9 cellular contexts compared by ENCODE assay signal in genomic region chr16:46961373-46962353, GRCh38. TPM values are rescaled to one million over a fixed set of nuclear protein-coding genes. Genes with fewer than 3 reads are reported as not detected.
A peak's percentile ranks its signal among the peaks of the same experiment; 100 is the strongest.
DNase-seq lines count a peak whose midpoint lies in the region; ATAC-seq, FAIRE-seq and TF ChIP-seq lines count a peak whose summit lies in the region.
"Had no signal": no experiment of that assay in that cellular context is flagged by ENCODE, and none has a peak within 500 bp of the region (broad histone marks: within the 10 kb centered on the region; RNA-seq: fewer than 3 reads in every experiment).

No MANE protein-coding gene starts in this region.

- H3K4me3 Mint-ChIP-seq in brain = no peak overlapping the region

- H3K36me3 Mint-ChIP-seq in brain = peaks cover 78% of the 10 kb centered on the region

- FAIRE-seq in urothelium cell line (lab: Jason Lieb, UNC) = no peak

- ATAC-seq in HG03039 (IDR thresholded peaks at IDR 0.05; ENCODE audit: unreplicated experiment) = no peak

- DNase-seq in activated CD4-positive, alpha-beta T cell treated with anti-CD3 and anti-CD28 coated beads for 48 hours = peak; percentile 49
- DNase-seq in activated CD4-positive, alpha-beta T cell treated with anti-CD3 and anti-CD28 coated beads for 4 hours = no peak
- DNase-seq in NCI-H82 treated with DMSO at 0.1 percent for 48 hours (lab: John Stamatoyannopoulos, UW; ENCODE audit: unreplicated experiment) (peak; percentile 53), NCI-H2081 (lab: John Stamatoyannopoulos, UW) (no peak), urothelium cell line (ENCODE audit: low spot score) (no peak)
- peak; percentile 46 for DNase-seq in stimulated activated CD4-positive, alpha-beta T cell treated with anti-CD3 and anti-CD28 coated beads, Interleukin-4, amount 100 ng/mL, for 24 hours
- DNase-seq: foreskin melanocyte had no signal

- H3K27me3 Mint-ChIP-seq in brain = no peaks in the 10 kb centered on the region

- peak overlapping the region in 3 of 5 experiments; percentile 18 to 49 (median 38) for H3K27ac Mint-ChIP-seq in brain

- no peak for TF ChIP-seq CTCF in brain (conservative IDR thresholded peaks at IDR 0.05)

- no peaks in the 10 kb centered on the region for H3K9me3 Mint-ChIP-seq in brain

- peaks cover 10% of the 10 kb centered on the region for H3K4me1 Mint-ChIP-seq in brain

RNA-seq across cellular contexts. Expression of gene DNAJA2, which starts 11.8 kb away (rescaled TPM):
- polyA plus RNA-seq in brain (ENCODE audit: insufficient read depth, low read depth, low replicate concordance) = 41.6 TPM

Comparison
In these comparisons a context has a peak if more than half of its experiments do, and no peak if none do; other contexts are left out.
1. DNase-seq: peak in activated CD4-positive, alpha-beta T cell treated with anti-CD3 and anti-CD28 coated beads for 48 hours (single experiment), NCI-H82 treated with DMSO at 0.1 percent for 48 hours (single experiment) and stimulated activated CD4-positive, alpha-beta T cell treated with anti-CD3 and anti-CD28 coated beads, Interleukin-4, amount 100 ng/mL, for 24 hours (single experiment); none in activated CD4-positive, alpha-beta T cell treated with anti-CD3 and anti-CD28 coated beads for 4 hours (0 of 2), NCI-H2081 (0 of 2) and urothelium cell line (single experiment).